1 cellular context compared by ENCODE assay signal in the genomic region with DNA sequence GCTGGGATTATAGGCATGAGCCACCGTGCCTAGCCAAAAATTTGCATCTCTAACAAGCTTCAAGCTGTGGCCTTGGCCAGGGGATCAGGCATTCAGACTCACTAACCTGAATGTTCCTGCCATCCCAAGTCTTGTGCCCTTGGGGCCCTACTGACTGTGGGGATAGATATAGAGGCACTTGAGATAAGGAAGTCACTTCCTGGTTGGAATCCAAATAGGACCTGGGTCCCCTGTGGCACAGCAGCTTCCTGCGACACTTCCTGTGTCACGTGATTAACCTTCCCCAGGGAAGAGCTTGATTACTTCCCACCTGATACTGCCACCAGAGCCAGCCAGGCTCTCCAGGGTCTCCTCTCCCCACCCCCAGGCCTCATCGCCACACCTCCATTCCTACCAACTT.
TF ChIP-seq lines count a peak whose summit lies in the region.

No MANE protein-coding gene starts in this region.

TF ChIP-seq in HEK293, 187 proteins besides CTCF, POLR2A, EP300 and RAD21 (continued from another document):
- TF ChIP-seq, protein P1, sequence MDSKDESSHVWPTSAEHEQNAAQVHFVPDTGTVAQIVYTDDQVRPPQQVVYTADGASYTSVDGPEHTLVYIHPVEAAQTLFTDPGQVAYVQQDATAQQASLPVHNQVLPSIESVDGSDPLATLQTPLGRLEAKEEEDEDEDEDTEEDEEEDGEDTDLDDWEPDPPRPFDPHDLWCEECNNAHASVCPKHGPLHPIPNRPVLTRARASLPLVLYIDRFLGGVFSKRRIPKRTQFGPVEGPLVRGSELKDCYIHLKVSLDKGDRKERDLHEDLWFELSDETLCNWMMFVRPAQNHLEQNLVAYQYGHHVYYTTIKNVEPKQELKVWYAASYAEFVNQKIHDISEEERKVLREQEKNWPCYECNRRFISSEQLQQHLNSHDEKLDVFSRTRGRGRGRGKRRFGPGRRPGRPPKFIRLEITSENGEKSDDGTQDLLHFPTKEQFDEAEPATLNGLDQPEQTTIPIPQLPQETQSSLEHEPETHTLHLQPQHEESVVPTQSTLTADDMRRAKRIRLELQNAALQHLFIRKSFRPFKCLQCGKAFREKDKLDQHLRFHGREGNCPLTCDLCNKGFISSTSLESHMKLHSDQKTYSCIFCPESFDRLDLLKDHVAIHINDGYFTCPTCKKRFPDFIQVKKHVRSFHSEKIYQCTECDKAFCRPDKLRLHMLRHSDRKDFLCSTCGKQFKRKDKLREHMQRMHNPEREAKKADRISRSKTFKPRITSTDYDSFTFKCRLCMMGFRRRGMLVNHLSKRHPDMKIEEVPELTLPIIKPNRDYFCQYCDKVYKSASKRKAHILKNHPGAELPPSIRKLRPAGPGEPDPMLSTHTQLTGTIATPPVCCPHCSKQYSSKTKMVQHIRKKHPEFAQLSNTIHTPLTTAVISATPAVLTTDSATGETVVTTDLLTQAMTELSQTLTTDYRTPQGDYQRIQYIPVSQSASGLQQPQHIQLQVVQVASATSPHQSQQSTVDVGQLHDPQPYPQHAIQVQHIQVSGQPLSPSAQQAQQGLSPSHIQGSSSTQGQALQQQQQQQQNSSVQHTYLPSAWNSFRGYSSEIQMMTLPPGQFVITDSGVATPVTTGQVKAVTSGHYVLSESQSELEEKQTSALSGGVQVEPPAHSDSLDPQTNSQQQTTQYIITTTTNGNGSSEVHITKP (tag by site-specific recombination; IDR thresholded peaks at IDR 0.05), result no peak
- TF ChIP-seq, protein P2, sequence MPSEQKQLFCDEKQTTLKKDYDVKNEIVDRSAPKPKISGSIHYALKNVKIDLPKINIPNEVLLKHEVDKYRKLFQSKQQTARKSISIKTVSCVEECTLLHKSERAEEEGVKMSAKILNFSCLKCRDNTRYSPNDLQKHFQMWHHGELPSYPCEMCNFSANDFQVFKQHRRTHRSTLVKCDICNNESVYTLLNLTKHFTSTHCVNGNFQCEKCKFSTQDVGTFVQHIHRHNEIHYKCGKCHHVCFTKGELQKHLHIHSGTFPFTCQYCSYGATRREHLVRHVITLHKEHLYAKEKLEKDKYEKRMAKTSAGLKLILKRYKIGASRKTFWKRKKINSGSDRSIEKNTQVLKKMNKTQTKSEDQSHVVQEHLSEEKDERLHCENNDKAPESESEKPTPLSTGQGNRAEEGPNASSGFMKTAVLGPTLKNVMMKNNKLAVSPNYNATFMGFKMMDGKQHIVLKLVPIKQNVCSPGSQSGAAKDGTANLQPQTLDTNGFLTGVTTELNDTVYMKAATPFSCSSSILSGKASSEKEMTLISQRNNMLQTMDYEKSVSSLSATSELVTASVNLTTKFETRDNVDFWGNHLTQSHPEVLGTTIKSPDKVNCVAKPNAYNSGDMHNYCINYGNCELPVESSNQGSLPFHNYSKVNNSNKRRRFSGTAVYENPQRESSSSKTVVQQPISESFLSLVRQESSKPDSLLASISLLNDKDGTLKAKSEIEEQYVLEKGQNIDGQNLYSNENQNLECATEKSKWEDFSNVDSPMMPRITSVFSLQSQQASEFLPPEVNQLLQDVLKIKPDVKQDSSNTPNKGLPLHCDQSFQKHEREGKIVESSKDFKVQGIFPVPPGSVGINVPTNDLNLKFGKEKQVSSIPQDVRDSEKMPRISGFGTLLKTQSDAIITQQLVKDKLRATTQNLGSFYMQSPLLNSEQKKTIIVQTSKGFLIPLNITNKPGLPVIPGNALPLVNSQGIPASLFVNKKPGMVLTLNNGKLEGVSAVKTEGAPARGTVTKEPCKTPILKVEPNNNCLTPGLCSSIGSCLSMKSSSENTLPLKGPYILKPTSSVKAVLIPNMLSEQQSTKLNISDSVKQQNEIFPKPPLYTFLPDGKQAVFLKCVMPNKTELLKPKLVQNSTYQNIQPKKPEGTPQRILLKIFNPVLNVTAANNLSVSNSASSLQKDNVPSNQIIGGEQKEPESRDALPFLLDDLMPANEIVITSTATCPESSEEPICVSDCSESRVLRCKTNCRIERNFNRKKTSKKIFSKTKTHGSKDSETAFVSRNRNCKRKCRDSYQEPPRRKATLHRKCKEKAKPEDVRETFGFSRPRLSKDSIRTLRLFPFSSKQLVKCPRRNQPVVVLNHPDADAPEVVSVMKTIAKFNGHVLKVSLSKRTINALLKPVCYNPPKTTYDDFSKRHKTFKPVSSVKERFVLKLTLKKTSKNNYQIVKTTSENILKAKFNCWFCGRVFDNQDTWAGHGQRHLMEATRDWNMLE (tag by site-specific recombination; conservative IDR thresholded peaks at IDR 0.05; ENCODE audit: low read depth), result peak; percentile 53
- TF ChIP-seq, protein P3, sequence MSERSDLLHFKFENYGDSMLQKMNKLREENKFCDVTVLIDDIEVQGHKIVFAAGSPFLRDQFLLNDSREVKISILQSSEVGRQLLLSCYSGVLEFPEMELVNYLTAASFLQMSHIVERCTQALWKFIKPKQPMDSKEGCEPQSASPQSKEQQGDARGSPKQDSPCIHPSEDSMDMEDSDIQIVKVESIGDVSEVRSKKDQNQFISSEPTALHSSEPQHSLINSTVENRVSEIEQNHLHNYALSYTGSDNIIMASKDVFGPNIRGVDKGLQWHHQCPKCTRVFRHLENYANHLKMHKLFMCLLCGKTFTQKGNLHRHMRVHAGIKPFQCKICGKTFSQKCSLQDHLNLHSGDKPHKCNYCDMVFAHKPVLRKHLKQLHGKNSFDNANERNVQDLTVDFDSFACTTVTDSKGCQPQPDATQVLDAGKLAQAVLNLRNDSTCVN (tag by site-specific recombination; optimal IDR thresholded peaks at IDR 0.05), result no peak
- TF ChIP-seq ZNF544 (tag by site-specific recombination; IDR thresholded peaks at IDR 0.05) (no peak), ZNF670 (tag by site-specific recombination; IDR thresholded peaks at IDR 0.05; ENCODE audit: low read depth) (no peak), KLF1 (tag by site-specific recombination; IDR thresholded peaks at IDR 0.05) (no peak), ZNF335 (tag by site-specific recombination; conservative IDR thresholded peaks at IDR 0.05) (0 out of 2 replicates have a peak, but pooled peaks have one; percentile 16), ZNF341 (tag by site-specific recombination; IDR thresholded peaks at IDR 0.05; ENCODE audit: low read depth) (peak; percentile 34; the same call in 1 of the 2 replicates), ZNF169 (tag by site-specific recombination; IDR thresholded peaks at IDR 0.05) (no peak), SCRT2 (tag by site-specific recombination; IDR thresholded peaks at IDR 0.05) (no peak), ZNF701 (tag by site-specific recombination; IDR thresholded peaks at IDR 0.05) (no peak), ZBTB20 (tag by site-specific recombination; IDR thresholded peaks at IDR 0.05) (no peak)
- TF ChIP-seq, protein P4, sequence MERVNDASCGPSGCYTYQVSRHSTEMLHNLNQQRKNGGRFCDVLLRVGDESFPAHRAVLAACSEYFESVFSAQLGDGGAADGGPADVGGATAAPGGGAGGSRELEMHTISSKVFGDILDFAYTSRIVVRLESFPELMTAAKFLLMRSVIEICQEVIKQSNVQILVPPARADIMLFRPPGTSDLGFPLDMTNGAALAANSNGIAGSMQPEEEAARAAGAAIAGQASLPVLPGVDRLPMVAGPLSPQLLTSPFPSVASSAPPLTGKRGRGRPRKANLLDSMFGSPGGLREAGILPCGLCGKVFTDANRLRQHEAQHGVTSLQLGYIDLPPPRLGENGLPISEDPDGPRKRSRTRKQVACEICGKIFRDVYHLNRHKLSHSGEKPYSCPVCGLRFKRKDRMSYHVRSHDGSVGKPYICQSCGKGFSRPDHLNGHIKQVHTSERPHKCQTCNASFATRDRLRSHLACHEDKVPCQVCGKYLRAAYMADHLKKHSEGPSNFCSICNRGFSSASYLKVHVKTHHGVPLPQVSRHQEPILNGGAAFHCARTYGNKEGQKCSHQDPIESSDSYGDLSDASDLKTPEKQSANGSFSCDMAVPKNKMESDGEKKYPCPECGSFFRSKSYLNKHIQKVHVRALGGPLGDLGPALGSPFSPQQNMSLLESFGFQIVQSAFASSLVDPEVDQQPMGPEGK (tag by site-specific recombination; IDR thresholded peaks at IDR 0.05), result no peak
- TF ChIP-seq, protein P5, sequence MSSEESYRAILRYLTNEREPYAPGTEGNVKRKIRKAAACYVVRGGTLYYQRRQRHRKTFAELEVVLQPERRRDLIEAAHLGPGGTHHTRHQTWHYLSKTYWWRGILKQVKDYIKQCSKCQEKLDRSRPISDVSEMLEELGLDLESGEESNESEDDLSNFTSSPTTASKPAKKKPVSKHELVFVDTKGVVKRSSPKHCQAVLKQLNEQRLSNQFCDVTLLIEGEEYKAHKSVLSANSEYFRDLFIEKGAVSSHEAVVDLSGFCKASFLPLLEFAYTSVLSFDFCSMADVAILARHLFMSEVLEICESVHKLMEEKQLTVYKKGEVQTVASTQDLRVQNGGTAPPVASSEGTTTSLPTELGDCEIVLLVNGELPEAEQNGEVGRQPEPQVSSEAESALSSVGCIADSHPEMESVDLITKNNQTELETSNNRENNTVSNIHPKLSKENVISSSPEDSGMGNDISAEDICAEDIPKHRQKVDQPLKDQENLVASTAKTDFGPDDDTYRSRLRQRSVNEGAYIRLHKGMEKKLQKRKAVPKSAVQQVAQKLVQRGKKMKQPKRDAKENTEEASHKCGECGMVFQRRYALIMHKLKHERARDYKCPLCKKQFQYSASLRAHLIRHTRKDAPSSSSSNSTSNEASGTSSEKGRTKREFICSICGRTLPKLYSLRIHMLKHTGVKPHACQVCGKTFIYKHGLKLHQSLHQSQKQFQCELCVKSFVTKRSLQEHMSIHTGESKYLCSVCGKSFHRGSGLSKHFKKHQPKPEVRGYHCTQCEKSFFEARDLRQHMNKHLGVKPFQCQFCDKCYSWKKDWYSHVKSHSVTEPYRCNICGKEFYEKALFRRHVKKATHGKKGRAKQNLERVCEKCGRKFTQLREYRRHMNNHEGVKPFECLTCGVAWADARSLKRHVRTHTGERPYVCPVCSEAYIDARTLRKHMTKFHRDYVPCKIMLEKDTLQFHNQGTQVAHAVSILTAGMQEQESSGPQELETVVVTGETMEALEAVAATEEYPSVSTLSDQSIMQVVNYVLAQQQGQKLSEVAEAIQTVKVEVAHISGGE (tag by site-specific recombination; conservative IDR thresholded peaks at IDR 0.05; ENCODE audit: low read depth), result peak; percentile 94
- TF ChIP-seq, protein P6, sequence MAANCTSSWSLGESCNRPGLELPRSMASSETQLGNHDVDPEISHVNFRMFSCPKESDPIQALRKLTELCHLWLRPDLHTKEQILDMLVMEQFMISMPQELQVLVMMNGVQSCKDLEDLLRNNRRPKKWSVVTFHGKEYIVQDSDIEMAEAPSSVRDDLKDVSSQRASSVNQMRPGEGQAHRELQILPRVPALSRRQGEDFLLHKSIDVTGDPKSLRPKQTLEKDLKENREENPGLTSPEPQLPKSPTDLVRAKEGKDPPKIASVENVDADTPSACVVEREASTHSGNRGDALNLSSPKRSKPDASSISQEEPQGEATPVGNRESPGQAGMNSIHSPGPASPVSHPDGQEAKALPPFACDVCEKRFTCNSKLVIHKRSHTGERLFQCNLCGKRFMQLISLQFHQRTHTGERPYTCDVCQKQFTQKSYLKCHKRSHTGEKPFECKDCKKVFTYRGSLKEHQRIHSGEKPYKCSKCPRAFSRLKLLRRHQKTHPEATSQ (tag by site-specific recombination; IDR thresholded peaks at IDR 0.05), result no peak
- TF ChIP-seq, protein P7, sequence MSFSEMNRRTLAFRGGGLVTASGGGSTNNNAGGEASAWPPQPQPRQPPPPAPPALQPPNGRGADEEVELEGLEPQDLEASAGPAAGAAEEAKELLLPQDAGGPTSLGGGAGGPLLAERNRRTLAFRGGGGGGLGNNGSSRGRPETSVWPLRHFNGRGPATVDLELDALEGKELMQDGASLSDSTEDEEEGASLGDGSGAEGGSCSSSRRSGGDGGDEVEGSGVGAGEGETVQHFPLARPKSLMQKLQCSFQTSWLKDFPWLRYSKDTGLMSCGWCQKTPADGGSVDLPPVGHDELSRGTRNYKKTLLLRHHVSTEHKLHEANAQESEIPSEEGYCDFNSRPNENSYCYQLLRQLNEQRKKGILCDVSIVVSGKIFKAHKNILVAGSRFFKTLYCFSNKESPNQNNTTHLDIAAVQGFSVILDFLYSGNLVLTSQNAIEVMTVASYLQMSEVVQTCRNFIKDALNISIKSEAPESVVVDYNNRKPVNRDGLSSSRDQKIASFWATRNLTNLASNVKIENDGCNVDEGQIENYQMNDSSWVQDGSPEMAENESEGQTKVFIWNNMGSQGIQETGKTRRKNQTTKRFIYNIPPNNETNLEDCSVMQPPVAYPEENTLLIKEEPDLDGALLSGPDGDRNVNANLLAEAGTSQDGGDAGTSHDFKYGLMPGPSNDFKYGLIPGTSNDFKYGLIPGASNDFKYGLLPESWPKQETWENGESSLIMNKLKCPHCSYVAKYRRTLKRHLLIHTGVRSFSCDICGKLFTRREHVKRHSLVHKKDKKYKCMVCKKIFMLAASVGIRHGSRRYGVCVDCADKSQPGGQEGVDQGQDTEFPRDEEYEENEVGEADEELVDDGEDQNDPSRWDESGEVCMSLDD (tag by site-specific recombination; IDR thresholded peaks at IDR 0.05), result no peak
- TF ChIP-seq, protein P8, sequence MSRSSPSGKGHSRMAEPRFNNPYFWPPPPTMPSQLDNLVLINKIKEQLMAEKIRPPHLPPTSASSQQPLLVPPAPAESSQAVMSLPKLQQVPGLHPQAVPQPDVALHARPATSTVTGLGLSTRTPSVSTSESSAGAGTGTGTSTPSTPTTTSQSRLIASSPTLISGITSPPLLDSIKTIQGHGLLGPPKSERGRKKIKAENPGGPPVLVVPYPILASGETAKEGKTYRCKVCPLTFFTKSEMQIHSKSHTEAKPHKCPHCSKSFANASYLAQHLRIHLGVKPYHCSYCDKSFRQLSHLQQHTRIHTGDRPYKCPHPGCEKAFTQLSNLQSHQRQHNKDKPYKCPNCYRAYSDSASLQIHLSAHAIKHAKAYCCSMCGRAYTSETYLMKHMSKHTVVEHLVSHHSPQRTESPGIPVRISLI (tag by site-specific recombination; IDR thresholded peaks at IDR 0.05), result no peak
